Comparison of ENCODE assay signal across 8 cellular contexts in the genomic region with DNA sequence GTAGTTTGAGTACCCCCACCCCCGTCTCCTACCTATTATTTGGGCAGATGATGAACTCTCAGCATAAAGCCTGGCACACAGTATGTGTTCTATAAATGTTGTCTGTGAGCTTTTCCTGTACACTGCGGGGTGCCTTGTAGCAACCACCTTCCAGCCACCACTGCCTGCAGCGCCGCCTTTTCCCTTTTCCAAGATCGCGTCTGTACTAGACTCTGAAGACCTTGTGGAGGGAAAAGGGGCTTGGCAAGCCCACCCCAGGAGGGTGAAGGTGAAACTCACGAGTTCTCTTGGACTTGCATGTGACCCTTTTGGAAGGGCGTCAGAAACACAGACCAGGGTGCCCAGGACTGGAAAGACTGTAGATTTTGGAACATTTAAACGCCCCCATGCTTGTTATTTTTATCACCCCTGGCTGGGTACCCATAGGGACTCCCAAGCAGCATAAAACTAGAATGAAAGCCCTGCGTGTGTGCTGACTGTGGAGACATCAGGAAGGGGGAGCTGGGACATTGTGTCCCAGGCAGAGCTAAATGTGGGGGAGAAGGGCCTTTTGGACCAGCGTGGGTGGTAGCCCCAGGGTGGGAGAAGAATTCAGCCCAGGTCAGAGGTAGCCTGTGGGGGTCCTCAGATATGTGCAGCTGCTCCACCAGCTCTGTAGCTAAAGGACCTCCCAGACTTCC. TPM values are rescaled to one million over a fixed set of nuclear protein-coding genes. Genes with fewer than 3 reads are reported as not detected.
A peak's percentile ranks its signal among the peaks of the same experiment; 100 is the strongest.
DNase-seq lines count a peak whose midpoint lies in the region; ATAC-seq and TF ChIP-seq lines count a peak whose summit lies in the region.

No MANE protein-coding gene starts in this region.

- H3K27ac Mint-ChIP-seq in activated CD8-positive, alpha-beta T cell treated with anti-CD3 and anti-CD28 coated beads for 36 hours: peak overlapping the region; percentile 100

- H3K9me2 ChIP-seq in hepatocyte (replicated peaks; ENCODE audit: insufficient read depth): no peaks in the 10 kb centered on the region

- H3K9ac ChIP-seq in smooth muscle cell (ENCODE audit: low read depth): peak overlapping the region; percentile 73

- H3K4me3 ChIP-seq in HFF-Myc (replicated peaks; ENCODE audit: low read depth, low read length) (peak overlapping the region; percentile 55), hepatocyte (peak overlapping the region; percentile 76), smooth muscle cell (peak overlapping the region; percentile 63)

- CTCF ChIA-PET in activated CD8-positive, alpha-beta T cell treated with anti-CD3 and anti-CD28 coated beads for 36 hours (lab: Charles Lee): interaction anchor here (1.8 to 2.7 kb wide), 2 partner anchors 8 to 11 kb away, joined by 7 to 14 read pairs; partner anchors contain the start of gene BAK1

- DNase-seq in HFF-Myc (ENCODE audit: extremely low read depth, low read depth) (no peak), hepatocyte (ENCODE audit: low spot score) (no peak), smooth muscle cell (lab: John Stamatoyannopoulos, UW; ENCODE audit: unreplicated experiment) (no peak), iPS-NIHi7 (ENCODE audit: extremely low spot score) (no peak)
- no peak for DNase-seq in activated CD8-positive, alpha-beta T cell treated with anti-CD3 and anti-CD28 coated beads for 36 hours

- H3K9me3 Mint-ChIP-seq in activated CD8-positive, alpha-beta T cell treated with anti-CD3 and anti-CD28 coated beads for 36 hours: no peaks in the 10 kb centered on the region

- ATAC-seq in activated CD8-positive, alpha-beta T cell treated with anti-CD3 and anti-CD28 coated beads for 36 hours: no peak
- no peak for ATAC-seq in HG03159 (IDR thresholded peaks at IDR 0.05; ENCODE audit: unreplicated experiment)
- no peak for ATAC-seq in HG02973 (IDR thresholded peaks at IDR 0.05; ENCODE audit: unreplicated experiment)
- no peak for ATAC-seq in GM18873 (IDR thresholded peaks at IDR 0.05; ENCODE audit: low FRiP score, unreplicated experiment)

- H3K27me3 ChIP-seq in hepatocyte (no peaks in the 10 kb centered on the region), smooth muscle cell (ENCODE audit: low read depth) (no peaks in the 10 kb centered on the region)

- TF ChIP-seq CTCF in HFF-Myc (IDR thresholded peaks at IDR 0.05; ENCODE audit: low read depth, low read length, missing control alignments): no peak
- no peak for TF ChIP-seq CTCF in activated CD8-positive, alpha-beta T cell treated with anti-CD3 and anti-CD28 coated beads for 36 hours (IDR thresholded peaks at IDR 0.05)
- TF ChIP-seq CTCF in hepatocyte (IDR thresholded peaks at IDR 0.05; ENCODE audit: poor library complexity): no peak
- no peak for TF ChIP-seq CTCF in smooth muscle cell (IDR thresholded peaks at IDR 0.05; ENCODE audit: borderline replicate concordance, insufficient read depth, poor library complexity, severe bottlenecking)

- WGBS in hepatocyte (ENCODE audit: low lambda C conversion rate, missing lambda C conversion rate): 80% methylated on average over 11 of the region's 11 CpGs
- WGBS in smooth muscle cell (ENCODE audit: low lambda C conversion rate): 80% methylated on average over 11 of the region's 11 CpGs

- peak overlapping the region; percentile 82 for H3K4me3 Mint-ChIP-seq in activated CD8-positive, alpha-beta T cell treated with anti-CD3 and anti-CD28 coated beads for 36 hours

- H3K36me3 ChIP-seq in hepatocyte (replicated peaks; ENCODE audit: insufficient read depth, low read depth) (no peaks in the 10 kb centered on the region), smooth muscle cell (ENCODE audit: low read depth) (no peaks in the 10 kb centered on the region)

- peaks cover 30% of the 10 kb centered on the region for H3K36me3 Mint-ChIP-seq in activated CD8-positive, alpha-beta T cell treated with anti-CD3 and anti-CD28 coated beads for 36 hours (ENCODE audit: low read depth)

- H3K79me2 ChIP-seq in hepatocyte (no peaks in the 10 kb centered on the region), smooth muscle cell (ENCODE audit: low read depth) (no peaks in the 10 kb centered on the region)

- peak overlapping the region; percentile 93 for H3K4me2 ChIP-seq in hepatocyte
- H3K4me2 ChIP-seq in smooth muscle cell: peak overlapping the region; percentile 88

- H2AFZ ChIP-seq in hepatocyte (peak overlapping the region; percentile 92), smooth muscle cell (ENCODE audit: low read depth) (peak overlapping the region; percentile 89)

- no peaks in the 10 kb centered on the region for H3F3A ChIP-seq in smooth muscle cell (ENCODE audit: low read depth)

- H3K27ac ChIP-seq in hepatocyte (peak overlapping the region; percentile 96), smooth muscle cell (ENCODE audit: low read depth) (peak overlapping the region; percentile 67)

- H4K20me1 ChIP-seq in hepatocyte (ENCODE audit: insufficient read depth, poor library complexity, severe bottlenecking) (no peaks in the 10 kb centered on the region), smooth muscle cell (ENCODE audit: low read depth) (no peaks in the 10 kb centered on the region)

- no peaks in the 10 kb centered on the region for H3K27me3 Mint-ChIP-seq in activated CD8-positive, alpha-beta T cell treated with anti-CD3 and anti-CD28 coated beads for 36 hours

- H3K4me1 Mint-ChIP-seq in activated CD8-positive, alpha-beta T cell treated with anti-CD3 and anti-CD28 coated beads for 36 hours (ENCODE audit: low read depth): peaks cover 37% of the 10 kb centered on the region

- no peaks in the 10 kb centered on the region for H3K9me3 ChIP-seq in hepatocyte (ENCODE audit: low read depth)
- no peaks in the 10 kb centered on the region for H3K9me3 ChIP-seq in smooth muscle cell (replicated peaks; ENCODE audit: low read depth)

- POLR2A ChIA-PET in activated CD8-positive, alpha-beta T cell treated with anti-CD3 and anti-CD28 coated beads for 36 hours (lab: Charles Lee): interaction anchor here (0.8 to 3.7 kb wide), 8 partner anchors 7 to 153 kb away, joined by 3 to 22 read pairs (median 4); partner anchors contain the start of genes BAK1, ITPR3, SYNGAP1 and ZBTB9

- intact Hi-C loops in activated CD8-positive, alpha-beta T cell treated with anti-CD3 and anti-CD28 coated beads for 36 hours (cut with micrococcal nuclease): loop anchor here (10.0 kb wide), 2 partner anchors 117 to 147 kb away; partner anchors contain the start of genes SYNGAP1 and ZBTB9

- no peaks in the 10 kb centered on the region for H3K4me1 ChIP-seq in hepatocyte (ENCODE audit: insufficient read depth)
- peaks cover 3% of the 10 kb centered on the region for H3K4me1 ChIP-seq in smooth muscle cell (ENCODE audit: low read depth)

RNA-seq across cellular contexts. Expression of gene BAK1, which starts 8.3 kb away (rescaled TPM):
- total RNA-seq in activated CD8-positive, alpha-beta T cell treated with anti-CD3 and anti-CD28 coated beads for 36 hours: 10 to 100 TPM; 33.8 to 34.3 TPM
- total RNA-seq in hepatocyte (18.6 and 24.0 TPM in 2 replicates), smooth muscle cell (23.6 and 23.8 TPM in 2 replicates)
- polyA plus RNA-seq in hepatocyte (23.6 and 33.1 TPM in 2 replicates), smooth muscle cell (43.7 and 50.4 TPM in 2 replicates)

RNA-seq across cellular contexts. Expression of gene ITPR3, which starts 49.3 kb away (rescaled TPM):
- 10 to 100 TPM; 36.6 to 38.0 TPM for total RNA-seq in activated CD8-positive, alpha-beta T cell treated with anti-CD3 and anti-CD28 coated beads for 36 hours
- 27.3 and 39.6 TPM in 2 replicates for total RNA-seq in hepatocyte
- 14.8 and 16.5 TPM in 2 replicates for polyA plus RNA-seq in hepatocyte
- 4.7 and 7.4 TPM in 2 replicates for total RNA-seq in smooth muscle cell
- polyA plus RNA-seq in smooth muscle cell: 2.0 and 5.7 TPM in 2 replicates
